Comparison of ENCODE assay signal across 15 cellular contexts in genomic region chr10:76397210-76397881, GRCh38.
DNase-seq lines count a peak whose midpoint lies in the region; ATAC-seq and TF ChIP-seq lines count a peak whose summit lies in the region.
"Had no signal": no experiment of that assay in that cellular context is flagged by ENCODE, and none has a peak within 500 bp of the region (broad histone marks: within the 10 kb centered on the region; RNA-seq: fewer than 3 reads in every experiment).

No MANE protein-coding gene starts in this region.

- peak overlapping the region in 1 of 5 experiments; percentile 27 for H3K4me3 Mint-ChIP-seq in brain
- H3K4me3 Mint-ChIP-seq: activated CD4-positive, alpha-beta T cell treated with anti-CD3 and anti-CD28 coated beads, Interleukin-2, amount 10 ng/mL, durations not matched to agents 24 days and 14 days; central memory CD8-positive, alpha-beta T cell had no signal

- H3K4me1 Mint-ChIP-seq in brain = peaks cover 23% of the 10 kb centered on the region
- H3K4me1 Mint-ChIP-seq: activated CD4-positive, alpha-beta T cell treated with anti-CD3 and anti-CD28 coated beads, Interleukin-2, amount 10 ng/mL, durations not matched to agents 24 days and 14 days; central memory CD8-positive, alpha-beta T cell had no signal

- H3K27me3 Mint-ChIP-seq in brain = peaks cover 8% of the 10 kb centered on the region
- H3K27me3 Mint-ChIP-seq: activated CD4-positive, alpha-beta T cell treated with anti-CD3 and anti-CD28 coated beads, Interleukin-2, amount 10 ng/mL, durations not matched to agents 24 days and 14 days; central memory CD8-positive, alpha-beta T cell had no signal

- peak; percentile 15 for TF ChIP-seq CTCF in AG09309 (IDR thresholded peaks at IDR 0.05; ENCODE audit: control insufficient read depth, insufficient read depth, low read depth, low read length, missing control alignments)
- no peak for TF ChIP-seq CTCF in brain (conservative IDR thresholded peaks at IDR 0.05)

- DNase-seq in AG09309 (ENCODE audit: low read depth) (no peak), hepatic stellate cell (ENCODE audit: low spot score) (peak; percentile 27), sciatic nerve (ENCODE audit: low spot score) (peak; percentile 69), OCI-M1 (lab: John Stamatoyannopoulos, UW) (no peak), cortex of kidney (lab: John Stamatoyannopoulos, UW) (no peak), SKM-1 (lab: John Stamatoyannopoulos, UW; ENCODE audit: unreplicated experiment) (no peak)
- DNase-seq: activated CD4-positive, alpha-beta T cell treated with anti-CD3 and anti-CD28 coated beads, Interleukin-2, amount 10 ng/mL, durations not matched to agents 24 days and 14 days; AML-193; DMS79 treated with DMSO at 0.1 percent for 48 hours; NCI-H187 treated with DMSO at 0.1 percent for 48 hours; NK-92 treated with Interleukin-12 subunit alpha and Interleukin-12 subunit beta, amount 100 ng/mL, for 24 hours had no signal

- intact Hi-C loops in sciatic nerve (cut with DNase I) = no loop called here

- H3K4me3 ChIP-seq in AG09309 (ENCODE audit: control insufficient read depth, low read depth, low read length) = no peak overlapping the region

- peak; percentile 93 for ATAC-seq in sciatic nerve
- ATAC-seq in GM21381 (IDR thresholded peaks at IDR 0.05; ENCODE audit: unreplicated experiment) = no peak

- peak overlapping the region in 4 of 5 experiments; percentile 41 to 87 (median 62) for H3K27ac Mint-ChIP-seq in brain
- H3K27ac Mint-ChIP-seq: activated CD4-positive, alpha-beta T cell treated with anti-CD3 and anti-CD28 coated beads, Interleukin-2, amount 10 ng/mL, durations not matched to agents 24 days and 14 days; activated T-helper 2 cell treated with anti-CD3 and anti-CD28 coated beads, Interferon-gamma antibody, Interleukin-2, Interleukin-4, amounts not matched to agents 10 μg/mL and 5 μg/mL and 100 μg/mL, durations not matched to agents 14 hours and 24 hours and 36 hours had no signal

- peaks cover 0 to 4% (median 3%) of the 10 kb centered on the region in 5 experiments for H3K9me3 Mint-ChIP-seq in brain
- H3K9me3 Mint-ChIP-seq: activated CD4-positive, alpha-beta T cell treated with anti-CD3 and anti-CD28 coated beads, Interleukin-2, amount 10 ng/mL, durations not matched to agents 24 days and 14 days; activated T-helper 2 cell treated with anti-CD3 and anti-CD28 coated beads, Interferon-gamma antibody, Interleukin-2, Interleukin-4, amounts not matched to agents 10 μg/mL and 5 μg/mL and 100 μg/mL, durations not matched to agents 14 hours and 24 hours and 36 hours had no signal

- no peaks in the 10 kb centered on the region for H3K36me3 Mint-ChIP-seq in brain

Comparison
In these comparisons a context has a peak if more than half of its experiments do, and no peak if none do; other contexts are left out.
1. DNase-seq: peak in hepatic stellate cell (single experiment) and sciatic nerve (single experiment); none in AG09309 (single experiment), OCI-M1 (single experiment), cortex of kidney (single experiment) and SKM-1 (single experiment).